In genomic region chr2:224449212-224450147, GRCh38 we compare ENCODE assay signal across 8 cellular contexts. TPM values are rescaled to one million over a fixed set of nuclear protein-coding genes. Genes with fewer than 3 reads are reported as not detected.
DNase-seq lines count a peak whose midpoint lies in the region; ATAC-seq and TF ChIP-seq lines count a peak whose summit lies in the region.

No MANE protein-coding gene starts in this region.

- ATAC-seq in HG02642 (IDR thresholded peaks at IDR 0.05; ENCODE audit: poor library complexity, unreplicated experiment), result peak; percentile 57
- ATAC-seq in activated CD8-positive, alpha-beta T cell treated with anti-CD3 and anti-CD28 coated beads for 36 hours, result no peak
- peak; percentile 63 for ATAC-seq in left colon
- ATAC-seq in GM19467 (IDR thresholded peaks at IDR 0.05; ENCODE audit: unreplicated experiment), result no peak
- no peak for ATAC-seq in HG03159 (IDR thresholded peaks at IDR 0.05; ENCODE audit: unreplicated experiment)

- POLR2A ChIA-PET in activated CD8-positive, alpha-beta T cell treated with anti-CD3 and anti-CD28 coated beads for 36 hours (lab: Charles Lee), result interaction anchor here (1.7 kb wide), 1 partner anchor 81 kb away, joined by 3 read pairs; no protein-coding TSS in a partner anchor

- CTCF ChIA-PET in activated CD8-positive, alpha-beta T cell treated with anti-CD3 and anti-CD28 coated beads for 36 hours (lab: Charles Lee), result interaction anchor here (0.6 to 2.1 kb wide), 14 partner anchors 8 to 547 kb away, joined by 3 to 7 read pairs (median 3); no protein-coding TSS in a partner anchor

- H3K27me3 Mint-ChIP-seq in activated CD8-positive, alpha-beta T cell treated with anti-CD3 and anti-CD28 coated beads for 36 hours, result peaks cover 9% of the 10 kb centered on the region

- intact Hi-C loops in activated CD8-positive, alpha-beta T cell treated with anti-CD3 and anti-CD28 coated beads for 36 hours (cut with micrococcal nuclease), result no loop called here
- intact Hi-C loops in left colon (cut with DNase I, micrococcal nuclease), result no loop called here

- H3K4me3 Mint-ChIP-seq in activated CD8-positive, alpha-beta T cell treated with anti-CD3 and anti-CD28 coated beads for 36 hours, result no peak overlapping the region

- no peaks in the 10 kb centered on the region for H3K4me1 Mint-ChIP-seq in activated CD8-positive, alpha-beta T cell treated with anti-CD3 and anti-CD28 coated beads for 36 hours (ENCODE audit: low read depth)

- H3K27ac Mint-ChIP-seq in activated CD8-positive, alpha-beta T cell treated with anti-CD3 and anti-CD28 coated beads for 36 hours, result no peak overlapping the region

- peak; percentile 1 for DNase-seq in GF-D8 (lab: John Stamatoyannopoulos, UW)
- DNase-seq in activated CD8-positive, alpha-beta T cell treated with anti-CD3 and anti-CD28 coated beads for 36 hours, result peak; percentile 32
- no peak for DNase-seq in left colon
- DNase-seq in NCI-H226, result no peak
- DNase-seq in C1 segment of cervical spinal cord (lab: John Stamatoyannopoulos, UW), result no peak

- H3K9me3 Mint-ChIP-seq in activated CD8-positive, alpha-beta T cell treated with anti-CD3 and anti-CD28 coated beads for 36 hours, result no peaks in the 10 kb centered on the region

- H3K36me3 Mint-ChIP-seq in activated CD8-positive, alpha-beta T cell treated with anti-CD3 and anti-CD28 coated beads for 36 hours (ENCODE audit: low read depth), result no peaks in the 10 kb centered on the region

- peak; percentile 57 for TF ChIP-seq CTCF in activated CD8-positive, alpha-beta T cell treated with anti-CD3 and anti-CD28 coated beads for 36 hours (IDR thresholded peaks at IDR 0.05)

RNA-seq across cellular contexts. Expression of gene FAM124B, which starts 47.6 kb away (rescaled TPM):
- under 1 TPM in 1 of 2 experiments, not detected in 1; 0.25 TPM for total RNA-seq in activated CD8-positive, alpha-beta T cell treated with anti-CD3 and anti-CD28 coated beads for 36 hours
- total RNA-seq in left colon, result under 1 TPM; 0.53 to 0.55 TPM

Comparison
In these comparisons a context has a peak if more than half of its experiments do, and no peak if none do; other contexts are left out.
1. DNase-seq: peak in GF-D8 (single experiment) and activated CD8-positive, alpha-beta T cell treated with anti-CD3 and anti-CD28 coated beads for 36 hours (single experiment); none in left colon (0 of 2), NCI-H226 (single experiment) and C1 segment of cervical spinal cord (0 of 14).
2. ATAC-seq: peak in HG02642 (single experiment) and left colon (single experiment); none in activated CD8-positive, alpha-beta T cell treated with anti-CD3 and anti-CD28 coated beads for 36 hours (single experiment), GM19467 (single experiment) and HG03159 (single experiment).